In genomic region chr3:160447544-160447943, GRCh38 we compare ENCODE assay signal across 1 cellular context.
TF ChIP-seq lines count a peak whose summit lies in the region.

No MANE protein-coding gene starts in this region.

TF ChIP-seq in A549, 52 proteins besides CTCF, POLR2A, EP300 and RAD21 (continued from another document):
- TF ChIP-seq MAFK (IDR thresholded peaks at IDR 0.05; ENCODE audit: partially characterized antibody) = no peak
- no peak for TF ChIP-seq TP53 (CRISPR knock-in tag; IDR thresholded peaks at IDR 0.05)
- no peak for TF ChIP-seq RARB (CRISPR knock-in tag; IDR thresholded peaks at IDR 0.05)
- TF ChIP-seq JUNB (IDR thresholded peaks at IDR 0.05) = no peak
